ENCODE assay signal across 30 cellular contexts in genomic region chr10:45599646-45600045, GRCh38.
"Had no signal": no experiment of that assay in that cellular context is flagged by ENCODE, and none has a peak within 500 bp of the region (broad histone marks: within the 10 kb centered on the region; RNA-seq: fewer than 3 reads in every experiment).

No MANE protein-coding gene starts in this region.

- ATAC-seq: natural killer cell treated with Interleukin-12 subunit alpha and Interleukin-12 subunit beta and Interleukin-15 and Interleukin-18, amount 100 ng/mL, for 72 hours; psoas muscle; stimulated activated effector memory CD8-positive, alpha-beta T cell treated with anti-CD3 and anti-CD28 coated beads, Interleukin-12 subunit alpha, Interleukin-12 subunit beta, amount 100 ng/mL, for 72 hours had no signal

- H3K4me3 ChIP-seq: ovary, tibial artery, uterus had no signal

- H3K36me3 Mint-ChIP-seq: stimulated activated naive B cell treated with anti-CD40 and anti-IgM and Interleukin-4, amounts not matched to agents 10 μg/mL and 1 μg/mL and 100 μg/mL, for 72 hours; type B pancreatic cell had no signal

- H3K27ac ChIP-seq: neutrophil, ovary, parathyroid adenoma, psoas muscle, sigmoid colon, suprapubic skin, testis, tibial artery, transverse colon, upper lobe of right lung, uterus had no signal

- H3K9me3 ChIP-seq: neutrophil, ovary, psoas muscle, sigmoid colon, suprapubic skin, testis, tibial artery, transverse colon, upper lobe of right lung, uterus had no signal

- DNase-seq: naive B cell; naive thymus-derived CD8-positive, alpha-beta T cell; nephron progenitor cell; nucleus accumbens; ovary; posterior cingulate gyrus; psoas muscle; right cardiac atrium; sigmoid colon; stimulated activated CD4-positive, alpha-beta T cell treated with anti-CD3 and anti-CD28 coated beads, Interleukin-15, amount 100 ng/mL, for 24 hours; stimulated activated CD4-positive, alpha-beta T cell treated with anti-CD3 and anti-CD28 coated beads, Interleukin-2, amount 100 ng/mL, for 24 hours; stimulated activated CD4-positive, alpha-beta T cell treated with anti-CD3 and anti-CD28 coated beads, Interleukin-2, amount 100 ng/mL, for 48 hours; stimulated activated CD4-positive, alpha-beta T cell treated with anti-CD3 and anti-CD28 coated beads, Interleukin-4, amount 100 ng/mL, for 24 hours; stimulated activated naive B cell treated with anti-CD40 and anti-IgM and Interleukin-4, amounts not matched to agents 10 μg/mL and 1 μg/mL and 100 μg/mL, for 72 hours; stimulated activated naive CD4-positive, alpha-beta T cell treated with Interleukin-2 at 50 U/mL for 16 hours; substantia nigra; testis; tibial artery; transverse colon; upper lobe of right lung; uterus had no signal

- H3K9me3 Mint-ChIP-seq: natural killer cell treated with Interleukin-12 subunit alpha and Interleukin-12 subunit beta and Interleukin-15 and Interleukin-18, amount 100 ng/mL, for 72 hours; stimulated activated effector memory CD8-positive, alpha-beta T cell treated with anti-CD3 and anti-CD28 coated beads, Interleukin-12 subunit alpha, Interleukin-12 subunit beta, amount 100 ng/mL, for 72 hours; type B pancreatic cell had no signal

- H3K27me3 ChIP-seq: ovary, testis, upper lobe of right lung, uterus had no signal

- H3K79me2 ChIP-seq: parathyroid adenoma had no signal

- H3K4me3 Mint-ChIP-seq: nephron progenitor cell; neural crest cell; stimulated activated effector memory CD8-positive, alpha-beta T cell treated with anti-CD3 and anti-CD28 coated beads, Interleukin-12 subunit alpha, Interleukin-12 subunit beta, amount 100 ng/mL, for 72 hours; type B pancreatic cell had no signal

- H3K4me1 ChIP-seq: parathyroid adenoma, psoas muscle, testis, uterus had no signal

- H3K27ac Mint-ChIP-seq: naive B cell; natural killer cell treated with Interleukin-12 subunit alpha and Interleukin-12 subunit beta and Interleukin-15 and Interleukin-18, amount 100 ng/mL, for 72 hours; nephron progenitor cell; progenitor cell of endocrine pancreas; stimulated activated effector memory CD8-positive, alpha-beta T cell treated with anti-CD3 and anti-CD28 coated beads, Interleukin-12 subunit alpha, Interleukin-12 subunit beta, amount 100 ng/mL, for 72 hours; stimulated activated naive B cell treated with anti-CD40 and anti-IgM and Interleukin-4, amounts not matched to agents 10 μg/mL and 1 μg/mL and 100 μg/mL, for 72 hours; stimulated activated naive CD8-positive, alpha-beta T cell treated with anti-CD3 and anti-CD28 coated beads, Interleukin-15, Interleukin-2, amounts not matched to agents 100 ng/mL and 50 ng/mL, for 24 hours; type B pancreatic cell had no signal

- H3K36me3 ChIP-seq: neutrophil, ovary, sigmoid colon, suprapubic skin, tibial artery, transverse colon, upper lobe of right lung, uterus had no signal

- H3K9ac ChIP-seq: parathyroid adenoma had no signal
